1 cellular context compared by ENCODE assay signal in genomic region chr20:50108571-50109235, GRCh38.
TF ChIP-seq lines count a peak whose summit lies in the region.

No MANE protein-coding gene starts in this region.

TF ChIP-seq in WTC11, 78 proteins besides CTCF, POLR2A, EP300 and RAD21 (continued from another document):
- TF ChIP-seq PREB (CRISPR knock-in tag; IDR thresholded peaks at IDR 0.05; ENCODE audit: borderline replicate concordance) (no peak), ZNF219 (CRISPR knock-in tag; IDR thresholded peaks at IDR 0.05; ENCODE audit: borderline replicate concordance) (no peak), NR1H2 (CRISPR knock-in tag; IDR thresholded peaks at IDR 0.05) (no peak), GRHL2 (CRISPR knock-in tag; IDR thresholded peaks at IDR 0.05; ENCODE audit: insufficient replicate concordance, severe bottlenecking) (no peak), HMGXB4 (CRISPR knock-in tag; IDR thresholded peaks at IDR 0.05) (no peak), PRRX2 (CRISPR knock-in tag; IDR thresholded peaks at IDR 0.05) (no peak), MXD4 (CRISPR knock-in tag; IDR thresholded peaks at IDR 0.05; ENCODE audit: borderline replicate concordance) (no peak)
